In genomic region chr19:19597809-19598306, GRCh38 we compare ENCODE assay signal across 1 cellular context.
TF ChIP-seq lines count a peak whose summit lies in the region.

No MANE protein-coding gene starts in this region.

TF ChIP-seq in WTC11, 78 proteins besides CTCF, POLR2A, EP300 and RAD21 (continued from another document):
- TF ChIP-seq ATF2 (CRISPR knock-in tag; IDR thresholded peaks at IDR 0.05; ENCODE audit: borderline replicate concordance, low read depth), result no peak
- TF ChIP-seq RORB (CRISPR knock-in tag; IDR thresholded peaks at IDR 0.05), result no peak
- TF ChIP-seq NFATC4 (CRISPR knock-in tag; IDR thresholded peaks at IDR 0.05), result no peak
- TF ChIP-seq TP53 (CRISPR knock-in tag; IDR thresholded peaks at IDR 0.05), result no peak
- TF ChIP-seq FOXK1 (CRISPR knock-in tag; IDR thresholded peaks at IDR 0.05), result no peak
